8 cellular contexts compared by ENCODE assay signal in the genomic region with DNA sequence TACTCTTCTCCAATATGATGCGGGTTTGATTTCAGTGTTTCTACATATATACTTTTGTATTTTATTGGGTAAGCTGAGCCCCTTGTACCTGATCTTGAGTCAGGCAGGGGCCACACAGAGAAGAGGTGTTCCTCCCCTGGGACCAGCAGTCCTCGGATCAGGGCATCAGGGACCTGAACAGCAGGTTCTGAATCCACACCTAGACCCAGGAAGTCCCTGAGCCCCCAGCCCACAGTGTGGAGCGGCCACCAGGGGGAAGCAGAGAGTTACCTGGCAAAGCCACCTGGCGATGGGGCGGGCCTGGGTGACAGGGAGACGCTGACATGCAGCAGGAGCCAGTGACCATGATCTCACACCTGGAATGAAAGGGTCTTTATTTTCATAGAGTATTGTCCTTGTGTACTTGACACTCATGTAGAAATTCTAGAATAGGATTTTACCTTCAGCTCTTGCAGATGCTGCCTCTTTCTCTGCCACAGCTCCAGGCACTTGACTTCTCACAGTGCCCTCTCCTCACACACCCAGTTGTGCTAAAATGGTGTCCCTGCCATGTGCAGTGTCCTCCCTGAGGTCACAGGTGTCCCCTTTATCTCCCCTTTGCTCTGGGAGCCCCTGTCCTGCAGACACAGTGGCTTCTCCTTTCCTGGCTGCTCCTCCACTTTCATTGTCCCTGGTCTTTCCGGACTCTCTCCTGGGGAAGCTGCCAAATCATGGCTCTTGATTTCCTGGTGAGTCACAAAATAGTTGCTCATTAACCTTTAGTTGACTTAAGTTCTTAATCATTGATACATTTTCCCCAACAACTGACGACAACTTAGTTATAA.
DNase-seq lines count a peak whose midpoint lies in the region; ATAC-seq and TF ChIP-seq lines count a peak whose summit lies in the region.

No MANE protein-coding gene starts in this region.

- H3K4me3 ChIP-seq in fibroblast of pulmonary artery (replicated peaks; ENCODE audit: low read depth, low read length) = no peak overlapping the region

- TF ChIP-seq CTCF in fibroblast of pulmonary artery (IDR thresholded peaks at IDR 0.05; ENCODE audit: low read length, missing control alignments) = peak; percentile 59

- DNase-seq in NCI-H748 (lab: John Stamatoyannopoulos, UW; ENCODE audit: unreplicated experiment) = peak; percentile 61
- no peak for DNase-seq in NCI-H748 treated with DMSO at 0.1 percent for 48 hours (lab: John Stamatoyannopoulos, UW)
- DNase-seq in NCI-H526 (lab: John Stamatoyannopoulos, UW) = peak; percentile 20 to 71
- peak; percentile 58 for DNase-seq in activated T-cell treated with anti-CD3 and anti-CD28 coated beads for 4 hours
- DNase-seq in fibroblast of pulmonary artery (ENCODE audit: low read depth) = peak; percentile 72
- peak; percentile 37 to 61 (median 49) for DNase-seq in stimulated activated CD4-positive, alpha-beta T cell treated with anti-CD3 and anti-CD28 coated beads, Interleukin-12 subunit alpha, Interleukin-12 subunit beta, amount 100 ng/mL, for 48 hours (ENCODE audit: low read depth in 2 of 3, low spot score in 1 of 3)

- ATAC-seq in GM18907 (IDR thresholded peaks at IDR 0.05; ENCODE audit: unreplicated experiment) (no peak), GM21786 (IDR thresholded peaks at IDR 0.05; ENCODE audit: unreplicated experiment) (no peak)
